In the genomic region with DNA sequence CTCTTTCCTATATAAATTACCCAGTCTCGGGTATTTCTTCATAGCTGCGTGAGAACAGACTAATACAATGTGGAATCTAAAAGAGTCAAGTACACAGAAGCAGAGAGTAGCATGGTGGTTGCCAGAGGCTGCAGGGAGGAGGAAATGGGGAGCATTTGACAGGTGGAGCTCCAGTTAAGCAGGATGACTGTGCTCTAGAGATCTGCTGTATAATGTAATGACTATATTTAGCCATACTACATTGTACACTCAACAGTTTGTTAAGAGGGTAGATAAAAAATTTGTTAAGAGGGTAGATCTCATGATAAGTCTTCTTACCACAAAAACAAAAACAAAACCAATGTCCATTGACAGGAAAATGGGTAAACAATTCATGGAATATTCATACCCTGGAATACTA, we compare ENCODE assay signal across 22 cellular contexts.
"Had no signal": no experiment of that assay in that cellular context is flagged by ENCODE, and none has a peak within 500 bp of the region (broad histone marks: within the 10 kb centered on the region; RNA-seq: fewer than 3 reads in every experiment).

No MANE protein-coding gene starts in this region.

- H3K27me3 Mint-ChIP-seq: stimulated activated naive CD8-positive, alpha-beta T cell treated with anti-CD3 and anti-CD28 coated beads, Interleukin-15, amount 100 ng/mL, for 72 hours had no signal

- H3K9me3 Mint-ChIP-seq: type B pancreatic cell had no signal

- H3K36me3 Mint-ChIP-seq: stimulated activated effector memory CD8-positive, alpha-beta T cell treated with anti-CD3 and anti-CD28 coated beads, Interleukin-12 subunit alpha, Interleukin-12 subunit beta, amount 100 ng/mL, for 72 hours; type B pancreatic cell had no signal

- H3K27ac ChIP-seq: hepatocyte, lower lobe of right lung, ovary, prostate gland, spleen, tibial nerve, uterus had no signal

- H3K4me1 Mint-ChIP-seq: mesothelial cell of epicardium; stimulated activated effector memory CD8-positive, alpha-beta T cell treated with anti-CD3 and anti-CD28 coated beads, Interleukin-12 subunit alpha, Interleukin-12 subunit beta, amount 100 ng/mL, for 72 hours; stimulated activated naive CD8-positive, alpha-beta T cell treated with anti-CD3 and anti-CD28 coated beads, Interleukin-15, amount 100 ng/mL, for 72 hours had no signal

- H2AFZ ChIP-seq: hepatocyte had no signal

- H3K9me3 ChIP-seq: ovary, prostate gland, uterus had no signal

- H3K4me3 ChIP-seq: hepatocyte, lower lobe of right lung, ovary, prostate gland, spleen, tibial nerve, uterus had no signal

- H3K4me3 Mint-ChIP-seq: mesothelial cell of epicardium; naive thymus-derived CD4-positive, alpha-beta T cell; natural killer cell treated with Interleukin-12 subunit alpha and Interleukin-12 subunit beta and Interleukin-15 and Interleukin-18, amount 100 ng/mL, for 72 hours; stimulated activated effector memory CD8-positive, alpha-beta T cell treated with anti-CD3 and anti-CD28 coated beads, Interleukin-12 subunit alpha, Interleukin-12 subunit beta, amount 100 ng/mL, for 72 hours; stimulated activated naive CD8-positive, alpha-beta T cell treated with anti-CD3 and anti-CD28 coated beads, Interleukin-15, amount 100 ng/mL, for 72 hours; type B pancreatic cell had no signal

- ATAC-seq: lower lobe of right lung; naive thymus-derived CD4-positive, alpha-beta T cell; natural killer cell treated with Interleukin-12 subunit alpha and Interleukin-12 subunit beta and Interleukin-15 and Interleukin-18, amount 100 ng/mL, for 72 hours; sciatic nerve; stimulated activated effector memory CD8-positive, alpha-beta T cell treated with anti-CD3 and anti-CD28 coated beads, Interleukin-12 subunit alpha, Interleukin-12 subunit beta, amount 100 ng/mL, for 72 hours; stimulated activated naive CD8-positive, alpha-beta T cell treated with anti-CD3 and anti-CD28 coated beads, Interleukin-15, amount 100 ng/mL, for 72 hours had no signal

- H3K27me3 ChIP-seq: hepatocyte, ovary, spleen, tibial nerve, uterus had no signal

- H3K4me1 ChIP-seq: lower lobe of right lung, prostate gland, spleen, tibial nerve, uterus had no signal

- H3K4me2 ChIP-seq: hepatocyte had no signal

- H3K36me3 ChIP-seq: lower lobe of right lung, ovary, prostate gland, uterus had no signal

- H3K27ac Mint-ChIP-seq: mesothelial cell of epicardium; naive thymus-derived CD4-positive, alpha-beta T cell; natural killer cell treated with Interleukin-12 subunit alpha and Interleukin-12 subunit beta and Interleukin-15 and Interleukin-18, amount 100 ng/mL, for 72 hours; stimulated activated effector memory CD8-positive, alpha-beta T cell treated with anti-CD3 and anti-CD28 coated beads, Interleukin-12 subunit alpha, Interleukin-12 subunit beta, amount 100 ng/mL, for 72 hours; stimulated activated naive CD8-positive, alpha-beta T cell treated with anti-CD3 and anti-CD28 coated beads, Interleukin-15, amount 100 ng/mL, for 72 hours; type B pancreatic cell had no signal

- DNase-seq: head of caudate nucleus; islet precursor cell; lower lobe of right lung; mammary epithelial cell; mesenchymal stem cell; naive thymus-derived CD4-positive, alpha-beta T cell; ovary; small intestine; spleen; stimulated activated CD4-positive, alpha-beta T cell treated with anti-CD3 and anti-CD28 coated beads, Interleukin-4, amount 100 ng/mL, for 24 hours; stimulated activated naive CD4-positive, alpha-beta T cell; stimulated activated naive CD8-positive, alpha-beta T cell treated with anti-CD3 and anti-CD28 coated beads, Interleukin-15, amount 100 ng/mL, for 72 hours; substantia nigra; uterus had no signal

- H3K79me2 ChIP-seq: hepatocyte had no signal
